8 cellular contexts compared by ENCODE assay signal in genomic region chr5:1524799-1525623, GRCh38. TPM values are rescaled to one million over a fixed set of nuclear protein-coding genes. Genes with fewer than 3 reads are reported as not detected.
DNase-seq lines count a peak whose midpoint lies in the region; ATAC-seq, FAIRE-seq and TF ChIP-seq lines count a peak whose summit lies in the region.

No MANE protein-coding gene starts in this region.

- no peak overlapping the region for H3K9ac ChIP-seq in rectal smooth muscle tissue (ENCODE audit: low read length)

- H3K27ac ChIP-seq in SJSA1, result no peak overlapping the region
- H3K27ac ChIP-seq in rectal smooth muscle tissue (ENCODE audit: low read depth, low read length), result no peak overlapping the region

- peak overlapping the region; percentile 97 for H3K4me3 ChIP-seq in SJSA1
- peak overlapping the region; percentile 61 for H3K4me3 ChIP-seq in rectal smooth muscle tissue (ENCODE audit: low read length)

- FAIRE-seq in GM12891 (lab: Jason Lieb, UNC), result peak; percentile 58

- H3K4me1 ChIP-seq in SJSA1 (replicated peaks) (peaks cover 18% of the 10 kb centered on the region), rectal smooth muscle tissue (ENCODE audit: control insufficient read depth, insufficient read depth, low read length) (peaks cover 7% of the 10 kb centered on the region)

- H3K36me3 ChIP-seq in SJSA1 (peaks cover 16% of the 10 kb centered on the region), rectal smooth muscle tissue (ENCODE audit: control insufficient read depth, insufficient read depth, low read length) (no peaks in the 10 kb centered on the region)

- peaks cover 11% of the 10 kb centered on the region for H3K27me3 ChIP-seq in SJSA1 (replicated peaks)
- H3K27me3 ChIP-seq in rectal smooth muscle tissue (ENCODE audit: control insufficient read depth, insufficient read depth, low read length), result no peaks in the 10 kb centered on the region

- DNase-seq in GM12891 (ENCODE audit: insufficient read length, low spot score) (no peak), SJSA1 (ENCODE audit: low read depth in 1 of 2, low spot score in 2 of 2) (peak in 1 of 2 experiments; percentile 49), left cardiac atrium (peak; percentile 22), KG1 (lab: John Stamatoyannopoulos, UW) (no peak)
- no peak for DNase-seq in stimulated activated CD4-positive, alpha-beta T cell treated with anti-CD3 and anti-CD28 coated beads, Interleukin-1b, Interleukin-23, amount 100 ng/mL, for 48 hours

- peaks cover 3% of the 10 kb centered on the region; the same call in 1 of the 2 replicates for H3K9me3 ChIP-seq in SJSA1 (replicated peaks)

- no peak for TF ChIP-seq POLR2A in GM12891 (IDR thresholded peaks at IDR 0.05; ENCODE audit: low read depth, low read length)

- ATAC-seq in left cardiac atrium (no peak), GM21381 (IDR thresholded peaks at IDR 0.05; ENCODE audit: unreplicated experiment) (no peak), HG03095 (IDR thresholded peaks at IDR 0.05; ENCODE audit: unreplicated experiment) (no peak)

- intact Hi-C loops in left cardiac atrium (cut with DNase I), result no loop called here

TF ChIP-seq in GM12891, 5 proteins besides CTCF, POLR2A, EP300 and RAD21:
- no peak for TF ChIP-seq TAF1 (IDR thresholded peaks at IDR 0.05; ENCODE audit: low read depth, low read length)
- TF ChIP-seq POLR2AphosphoS5 (IDR thresholded peaks at IDR 0.05; ENCODE audit: low read depth, low read length), result no peak
TF ChIP-seq in GM12891: peak in this region for 0.

RNA-seq across cellular contexts. Expression of gene LPCAT1, which starts 1.3 kb away (rescaled TPM):
- 54.4 TPM for polyA plus RNA-seq in GM12891 (2012; ENCODE audit: low read depth, missing spikeins)
- 22.5 and 28.2 TPM in 2 replicates for total RNA-seq in SJSA1 (2014; rRNA removed; shearing (Covaris generic))
- total RNA-seq in left cardiac atrium, result 10 to 100 TPM; 17.5 to 22.7 TPM
